In genomic region chr6:168208436-168208835, GRCh38 we compare ENCODE assay signal across 5 cellular contexts.
"Had no signal": no experiment of that assay in that cellular context is flagged by ENCODE, and none has a peak within 500 bp of the region (broad histone marks: within the 10 kb centered on the region; RNA-seq: fewer than 3 reads in every experiment).

No MANE protein-coding gene starts in this region.

- H3K4me3 ChIP-seq: HAP-1, K562 had no signal

- H3K4me3 Mint-ChIP-seq: HFFc6 had no signal

- H3K27ac Mint-ChIP-seq: HFFc6 had no signal

- H3K36me3 ChIP-seq: HAP-1 had no signal

- DNase-seq: GOT3, HFFc6, IMR-90 had no signal

- H3K9me3 ChIP-seq: HAP-1 had no signal
